Comparison of ENCODE assay signal across 8 cellular contexts in the genomic region with DNA sequence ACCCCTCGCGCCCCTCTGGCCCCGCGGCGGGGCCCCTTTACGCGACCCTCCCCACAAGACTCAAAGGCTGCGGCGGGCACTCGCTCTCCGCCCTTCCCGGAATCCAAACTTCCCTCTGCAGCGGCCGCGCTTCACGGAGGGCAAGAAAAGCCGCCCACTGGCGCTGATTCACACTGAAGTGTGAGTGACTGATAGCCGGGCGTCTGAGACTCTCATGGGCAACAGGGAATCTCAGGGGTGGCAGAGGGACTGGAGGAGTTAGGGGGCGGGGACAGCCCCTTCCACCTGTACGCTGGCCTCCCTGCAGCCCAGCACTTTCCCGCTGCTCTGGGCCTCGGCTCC. TPM values are rescaled to one million over a fixed set of nuclear protein-coding genes. Genes with fewer than 3 reads are reported as not detected.
A peak's percentile ranks its signal among the peaks of the same experiment; 100 is the strongest.
DNase-seq lines count a peak whose midpoint lies in the region; ATAC-seq and TF ChIP-seq lines count a peak whose summit lies in the region.

No MANE protein-coding gene starts in this region.

- no peaks in the 10 kb centered on the region for H3K27me3 Mint-ChIP-seq in activated T-helper 1 cell treated with anti-CD3 and anti-CD28 coated beads, Interleukin-12 subunit alpha, Interleukin-12 subunit beta, Interleukin-2, Interleukin-4 antibody, amounts not matched to agents 30 ng/mL and 10 ng/mL and 1 ng/mL, durations not matched to agents 14 hours and 24 hours and 36 hours (ENCODE audit: insufficient read depth)

- ATAC-seq in GM18517 (IDR thresholded peaks at IDR 0.05; ENCODE audit: unreplicated experiment): no peak

- DNase-seq in BE2C (peak; percentile 13), M059J (ENCODE audit: low read depth) (peak; percentile 73), cardiac muscle cell (ENCODE audit: low read depth in 1 of 2, low spot score in 1 of 2) (peak in 1 of 2 donors; percentile 56), putamen (ENCODE audit: low spot score) (no peak), RPMI8226 (no peak)
- DNase-seq in activated T-helper 1 cell treated with anti-CD3 and anti-CD28 coated beads, Interleukin-12 subunit alpha, Interleukin-12 subunit beta, Interleukin-2, Interleukin-4 antibody, amounts not matched to agents 30 ng/mL and 10 ng/mL and 1 ng/mL, durations not matched to agents 14 hours and 24 hours and 36 hours (ENCODE audit: low spot score): no peak

- H3K9me3 Mint-ChIP-seq in activated T-helper 1 cell treated with anti-CD3 and anti-CD28 coated beads, Interleukin-12 subunit alpha, Interleukin-12 subunit beta, Interleukin-2, Interleukin-4 antibody, amounts not matched to agents 30 ng/mL and 10 ng/mL and 1 ng/mL, durations not matched to agents 14 hours and 24 hours and 36 hours: no peaks in the 10 kb centered on the region

- peaks cover 11% of the 10 kb centered on the region for H3K36me3 Mint-ChIP-seq in activated T-helper 1 cell treated with anti-CD3 and anti-CD28 coated beads, Interleukin-12 subunit alpha, Interleukin-12 subunit beta, Interleukin-2, Interleukin-4 antibody, amounts not matched to agents 30 ng/mL and 10 ng/mL and 1 ng/mL, durations not matched to agents 14 hours and 24 hours and 36 hours (ENCODE audit: low read depth)

- peak overlapping the region; percentile 88 for H3K4me3 Mint-ChIP-seq in activated T-helper 1 cell treated with anti-CD3 and anti-CD28 coated beads, Interleukin-12 subunit alpha, Interleukin-12 subunit beta, Interleukin-2, Interleukin-4 antibody, amounts not matched to agents 30 ng/mL and 10 ng/mL and 1 ng/mL, durations not matched to agents 14 hours and 24 hours and 36 hours

- H3K9ac ChIP-seq in rectal smooth muscle tissue (ENCODE audit: low read length): peak overlapping the region; percentile 36

- H3K4me1 ChIP-seq in BE2C: peaks cover 39% of the 10 kb centered on the region
- H3K4me1 ChIP-seq in cardiac muscle cell (ENCODE audit: low read depth): peaks cover 10% of the 10 kb centered on the region
- peaks cover 17% of the 10 kb centered on the region for H3K4me1 ChIP-seq in rectal smooth muscle tissue (ENCODE audit: control insufficient read depth, insufficient read depth, low read length)

- H3K36me3 ChIP-seq in BE2C: no peaks in the 10 kb centered on the region
- no peaks in the 10 kb centered on the region for H3K36me3 ChIP-seq in cardiac muscle cell
- no peaks in the 10 kb centered on the region for H3K36me3 ChIP-seq in rectal smooth muscle tissue (ENCODE audit: control insufficient read depth, insufficient read depth, low read length)

- H3K27me3 ChIP-seq in BE2C: no peaks in the 10 kb centered on the region
- H3K27me3 ChIP-seq in cardiac muscle cell: no peaks in the 10 kb centered on the region
- H3K27me3 ChIP-seq in rectal smooth muscle tissue (ENCODE audit: control insufficient read depth, insufficient read depth, low read length): no peaks in the 10 kb centered on the region

- peaks cover 55% of the 10 kb centered on the region for H3K4me1 Mint-ChIP-seq in activated T-helper 1 cell treated with anti-CD3 and anti-CD28 coated beads, Interleukin-12 subunit alpha, Interleukin-12 subunit beta, Interleukin-2, Interleukin-4 antibody, amounts not matched to agents 30 ng/mL and 10 ng/mL and 1 ng/mL, durations not matched to agents 14 hours and 24 hours and 36 hours (ENCODE audit: low read depth)

- peak overlapping the region; percentile 47 for H3K4me3 ChIP-seq in BE2C (ENCODE audit: low read depth, low read length)
- peak overlapping the region; percentile 44 for H3K4me3 ChIP-seq in cardiac muscle cell
- H3K4me3 ChIP-seq in rectal smooth muscle tissue (ENCODE audit: low read length): peak overlapping the region; percentile 62

- H3K27ac Mint-ChIP-seq in activated T-helper 1 cell treated with anti-CD3 and anti-CD28 coated beads, Interleukin-12 subunit alpha, Interleukin-12 subunit beta, Interleukin-2, Interleukin-4 antibody, amounts not matched to agents 30 ng/mL and 10 ng/mL and 1 ng/mL, durations not matched to agents 14 hours and 24 hours and 36 hours: peak overlapping the region; percentile 87

- TF ChIP-seq CTCF in BE2C (IDR thresholded peaks at IDR 0.05; ENCODE audit: low read depth, low read length) (no peak), cardiac muscle cell (IDR thresholded peaks at IDR 0.05; ENCODE audit: low read depth, low read length) (no peak)

- intact Hi-C loops in activated T-helper 1 cell treated with anti-CD3 and anti-CD28 coated beads, Interleukin-12 subunit alpha, Interleukin-12 subunit beta, Interleukin-2, Interleukin-4 antibody, amounts not matched to agents 30 ng/mL and 10 ng/mL and 1 ng/mL, durations not matched to agents 14 hours and 24 hours and 36 hours (cut with micrococcal nuclease): no loop called here

- H3K27ac ChIP-seq in cardiac muscle cell: no peak overlapping the region
- H3K27ac ChIP-seq in rectal smooth muscle tissue (ENCODE audit: low read depth, low read length): peak overlapping the region; percentile 46

- H3K9me3 ChIP-seq in BE2C (no peaks in the 10 kb centered on the region), cardiac muscle cell (ENCODE audit: low read depth) (no peaks in the 10 kb centered on the region)

RNA-seq across cellular contexts. Expression of gene SH3BP2, which starts 0.7 kb away (rescaled TPM):
- 35.4 TPM for polyA plus RNA-seq in BE2C (2012; ENCODE audit: insufficient read depth, insufficient read length, low read depth)
- 18.7 and 28.7 TPM in 2 replicates for total RNA-seq in M059J (2014; rRNA removed; shearing (Covaris generic))
- total RNA-seq in activated T-helper 1 cell treated with anti-CD3 and anti-CD28 coated beads, Interleukin-12 subunit alpha, Interleukin-12 subunit beta, Interleukin-2, Interleukin-4 antibody, amounts not matched to agents 30 ng/mL and 10 ng/mL and 1 ng/mL, durations not matched to agents 14 hours and 24 hours and 36 hours: 96.7 and 99.7 TPM in 2 replicates
- 19.6 and 31.7 TPM in 2 replicates for total RNA-seq in cardiac muscle cell
- 8.5 and 16.9 TPM in 2 replicates for polyA plus RNA-seq in cardiac muscle cell

RNA-seq across cellular contexts. Expression of gene TNIP2, which starts 37.4 kb away (rescaled TPM):
- polyA plus RNA-seq in BE2C (2012; ENCODE audit: insufficient read depth, insufficient read length, low read depth): 47.1 TPM
- total RNA-seq in M059J (2014; rRNA removed; shearing (Covaris generic)): 27.9 and 49.4 TPM in 2 replicates
- 96.2 and 98.6 TPM in 2 replicates for total RNA-seq in activated T-helper 1 cell treated with anti-CD3 and anti-CD28 coated beads, Interleukin-12 subunit alpha, Interleukin-12 subunit beta, Interleukin-2, Interleukin-4 antibody, amounts not matched to agents 30 ng/mL and 10 ng/mL and 1 ng/mL, durations not matched to agents 14 hours and 24 hours and 36 hours
- total RNA-seq in cardiac muscle cell: 41.7 and 58.5 TPM in 2 replicates
- polyA plus RNA-seq in cardiac muscle cell: 32.7 and 48.3 TPM in 2 replicates

RNA-seq across cellular contexts. Expression of gene ADD1, which starts 50.1 kb away (rescaled TPM):
- polyA plus RNA-seq in BE2C (2012; ENCODE audit: insufficient read depth, insufficient read length, low read depth): 184 TPM
- total RNA-seq in M059J (2014; rRNA removed; shearing (Covaris generic)): 143 and 193 TPM in 2 replicates
- total RNA-seq in activated T-helper 1 cell treated with anti-CD3 and anti-CD28 coated beads, Interleukin-12 subunit alpha, Interleukin-12 subunit beta, Interleukin-2, Interleukin-4 antibody, amounts not matched to agents 30 ng/mL and 10 ng/mL and 1 ng/mL, durations not matched to agents 14 hours and 24 hours and 36 hours: 200 and 203 TPM in 2 replicates
- 219 and 230 TPM in 2 replicates for total RNA-seq in cardiac muscle cell
- polyA plus RNA-seq in cardiac muscle cell: 274 and 297 TPM in 2 replicates

Comparison
In these comparisons a context has a peak if more than half of its experiments do, and no peak if none do; other contexts are left out.
1. DNase-seq: peak in BE2C (single experiment) and M059J (single experiment); none in activated T-helper 1 cell treated with anti-CD3 and anti-CD28 coated beads, Interleukin-12 subunit alpha, Interleukin-12 subunit beta, Interleukin-2, Interleukin-4 antibody, amounts not matched to agents 30 ng/mL and 10 ng/mL and 1 ng/mL, durations not matched to agents 14 hours and 24 hours and 36 hours (single experiment), putamen (single experiment) and RPMI8226 (single experiment).
2. Peak in every context shown above with its lines, with median percentiles within 50 percentile points of each other: H3K4me3 ChIP-seq.